ENCODE assay signal across 12 cellular contexts in the genomic region with DNA sequence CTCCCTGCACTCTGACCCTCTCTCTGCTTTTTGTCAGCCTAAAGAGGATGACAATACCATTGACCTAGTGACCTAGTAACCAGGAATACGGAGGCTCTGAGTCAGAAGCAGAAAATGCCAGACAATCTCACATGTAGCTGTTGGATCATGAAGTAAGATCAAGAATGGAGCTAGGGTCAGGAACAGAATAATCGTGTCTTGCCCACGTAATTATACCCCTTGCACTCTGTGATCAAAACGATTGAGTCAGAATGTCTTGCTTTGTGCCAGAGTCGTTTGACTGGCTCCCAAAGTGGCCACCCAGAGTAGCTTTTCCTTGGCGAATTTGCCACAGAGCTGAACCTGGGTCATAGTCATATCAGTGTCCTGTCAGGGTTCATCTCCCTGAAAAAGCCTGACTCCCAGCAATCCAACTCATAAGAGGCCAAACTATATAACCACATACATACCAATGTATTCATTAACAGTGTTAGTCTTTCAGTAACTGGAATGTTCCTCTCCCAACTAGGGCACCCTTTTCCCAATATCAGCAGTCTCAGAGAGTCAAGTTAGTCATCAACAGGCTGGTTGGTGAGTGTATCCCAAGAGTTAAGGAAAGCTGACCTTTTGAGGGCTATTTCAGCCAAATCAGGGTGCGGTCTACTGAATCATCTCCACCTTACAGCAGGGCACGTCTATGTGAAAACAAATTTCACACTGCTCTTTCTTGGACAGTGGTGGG. TPM values are rescaled to one million over a fixed set of nuclear protein-coding genes. Genes with fewer than 3 reads are reported as not detected.
DNase-seq lines count a peak whose midpoint lies in the region; ATAC-seq and TF ChIP-seq lines count a peak whose summit lies in the region.
"Had no signal": no experiment of that assay in that cellular context is flagged by ENCODE, and none has a peak within 500 bp of the region (broad histone marks: within the 10 kb centered on the region; RNA-seq: fewer than 3 reads in every experiment).

No MANE protein-coding gene starts in this region.

- intact Hi-C loops in mammary epithelial cell (cut with micrococcal nuclease), result no loop called here

- H3K4me2 ChIP-seq in mammary epithelial cell (ENCODE audit: insufficient read depth, low read depth, low read length), result peak overlapping the region; percentile 55

- dilution Hi-C loops in mammary epithelial cell (cut with HindIII; ENCODE audit: low sequenced_read_pairs), result loop anchor here (10.0 kb wide), 1 partner anchor 84 kb away; no protein-coding TSS in a partner anchor

- no peaks in the 10 kb centered on the region for H3K9me3 ChIP-seq in mammary epithelial cell (replicated peaks; ENCODE audit: insufficient read depth, low read length)
- H3K9me3 ChIP-seq: suprapubic skin had no signal

- no peak overlapping the region for H3K9ac ChIP-seq in mammary epithelial cell (ENCODE audit: insufficient read depth, low read length)

- BruUV-seq in mammary epithelial cell (replicated peaks; lab: Mats Ljungman, UMichigan), result no TSS peak

- TF ChIP-seq CTCF in mammary epithelial cell (conservative IDR thresholded peaks at IDR 0.05 in 1 of 2, IDR thresholded peaks at IDR 0.05 in 1 of 2; ENCODE audit: extremely low read depth in 1 of 2, insufficient read depth in 1 of 2, low read depth in 1 of 2, low read length in 2 of 2), result no peak

- CTCF ChIA-PET in mammary epithelial cell (lab: Charles Lee; ENCODE audit: low non-redundant PET), result interaction anchor here (0.6 to 0.7 kb wide), 2 partner anchors 83 to 95 kb away, joined by 3 read pairs; no protein-coding TSS in a partner anchor

- H2AFZ ChIP-seq in mammary epithelial cell (ENCODE audit: low read depth, low read length), result no peak overlapping the region

- no peaks in the 10 kb centered on the region for H4K20me1 ChIP-seq in mammary epithelial cell (ENCODE audit: insufficient read depth, low read length)

- in situ Hi-C loops in ACHN (cut with HindIII; ENCODE audit: low pct_ligation_motif_present, low pct_unique_long_range_greater_than_20kb, low sequenced_read_pairs) (no loop called here), mammary epithelial cell (cut with MboI; ENCODE audit: low sequenced_read_pairs in 2 of 2) (no loop called here)

- peaks cover 48% of the 10 kb centered on the region for H3K4me1 ChIP-seq in mammary epithelial cell (ENCODE audit: insufficient read depth, low read length)

- TF ChIP-seq POLR2A in GM18505 (IDR thresholded peaks at IDR 0.05; ENCODE audit: borderline replicate concordance, extremely low read depth, insufficient read depth, insufficient read length), result no peak

- peak overlapping the region; percentile 58 for H3K27ac ChIP-seq in mammary epithelial cell (ENCODE audit: insufficient read depth, low read depth, low read length)
- H3K27ac ChIP-seq: dorsolateral prefrontal cortex had no signal

- DNase-seq in ACHN (peak; percentile 97), HT1080 (ENCODE audit: low read depth) (peak; percentile 100), mammary epithelial cell (peak; percentile 98), kidney tubule cell (ENCODE audit: low spot score) (peak; percentile 99), putamen (ENCODE audit: low spot score) (no peak), activated T-cell treated with anti-CD3 and anti-CD28 coated beads for 4 hours (no peak)
- DNase-seq: activated T-cell treated with anti-CD3 and anti-CD28 coated beads, Interleukin-2, amount 50 U/mL, for 72 hours; dorsolateral prefrontal cortex; NCI-H1694 treated with DMSO at 0.1 percent for 48 hours had no signal

- H3K36me3 ChIP-seq in mammary epithelial cell (ENCODE audit: insufficient read depth, low read length), result no peaks in the 10 kb centered on the region
- H3K36me3 ChIP-seq: suprapubic skin had no signal

- no peak for ATAC-seq in GM18505 (IDR thresholded peaks at IDR 0.05; ENCODE audit: unreplicated experiment)
- ATAC-seq in GM21786 (IDR thresholded peaks at IDR 0.05; ENCODE audit: unreplicated experiment), result no peak
- ATAC-seq: activated T-cell treated with anti-CD3 and anti-CD28 coated beads, Interleukin-2, amount 50 U/mL, for 72 hours had no signal

- H3K27me3 ChIP-seq in mammary epithelial cell (ENCODE audit: insufficient read depth, low read length), result no peaks in the 10 kb centered on the region
- H3K27me3 ChIP-seq: dorsolateral prefrontal cortex, suprapubic skin had no signal

- 19% methylated on average over 7 of the region's 8 CpGs for WGBS in mammary epithelial cell (ENCODE audit: low coverage, missing lambda C conversion rate)

- H3K4me3 ChIP-seq in mammary epithelial cell (replicated peaks in 1 of 3; ENCODE audit: insufficient read depth in 1 of 3, low read depth in 2 of 3, low read length in 3 of 3), result no peak overlapping the region
- H3K4me3 ChIP-seq: dorsolateral prefrontal cortex, suprapubic skin had no signal

- H3K79me2 ChIP-seq in mammary epithelial cell (ENCODE audit: insufficient read depth, low read length), result no peaks in the 10 kb centered on the region

RNA-seq across cellular contexts. Expression of a gene that starts 5.0 kb away (rescaled TPM):
- 224 and 227 TPM in 2 replicates for total RNA-seq in HT1080 (2014; rRNA removed; shearing (Covaris generic))
- 187 and 235 TPM in 2 replicates for polyA plus RNA-seq in HT1080 (2015; cell fraction: cytosol; rRNA removed)
- 142 and 154 TPM in 2 replicates for polyA plus RNA-seq in HT1080 (2015; cell fraction: nucleus; rRNA removed)
- total RNA-seq in mammary epithelial cell, result 100 to 1,000 TPM; 121 to 199 TPM
- 61.0 TPM for polyA plus RNA-seq in mammary epithelial cell
- 80.9 TPM for polyA minus RNA-seq in mammary epithelial cell

Comparison
In these comparisons a context has a peak if more than half of its experiments do, and no peak if none do; other contexts are left out.
1. DNase-seq: peak in ACHN (single experiment), HT1080 (single experiment), mammary epithelial cell (single experiment) and kidney tubule cell (single experiment); none in putamen (single experiment) and activated T-cell treated with anti-CD3 and anti-CD28 coated beads for 4 hours (single experiment).